In the genomic region with DNA sequence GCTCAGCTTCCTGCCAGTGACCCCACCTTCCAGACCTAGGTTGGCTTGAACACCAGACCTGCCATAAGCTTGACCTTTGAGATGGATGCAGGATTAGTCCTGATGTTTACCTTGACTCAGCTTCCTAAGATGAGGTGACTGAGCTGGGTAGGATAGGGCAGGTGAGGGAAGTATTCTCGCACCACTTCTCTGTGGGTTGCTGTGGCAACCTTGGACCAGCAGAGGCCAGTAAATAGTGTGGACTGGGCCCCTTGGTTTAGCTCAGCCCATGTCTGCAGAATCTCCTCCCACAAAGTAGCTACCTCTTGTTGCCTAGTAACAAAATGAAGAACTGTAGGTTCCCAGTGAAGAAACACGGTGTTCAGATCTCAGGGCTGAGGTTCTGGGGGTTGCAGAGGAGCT, we compare ENCODE assay signal across 8 cellular contexts. TPM values are rescaled to one million over a fixed set of nuclear protein-coding genes. Genes with fewer than 3 reads are reported as not detected.
DNase-seq lines count a peak whose midpoint lies in the region; ATAC-seq and TF ChIP-seq lines count a peak whose summit lies in the region.

No MANE protein-coding gene starts in this region.

- TF ChIP-seq CTCF in osteocyte (IDR thresholded peaks at IDR 0.05), result peak; percentile 23
- no peak for TF ChIP-seq CTCF in uterus (IDR thresholded peaks at IDR 0.05)

- no peak overlapping the region for H3K4me3 ChIP-seq in uterus

- no peaks in the 10 kb centered on the region for H3K36me3 ChIP-seq in uterus

- ATAC-seq in effector memory CD8-positive, alpha-beta T cell (replicated peaks), result no peak
- ATAC-seq in HG03139 (IDR thresholded peaks at IDR 0.05; ENCODE audit: unreplicated experiment), result no peak

- H3K9me3 Mint-ChIP-seq in activated CD4-positive, alpha-beta T cell treated with anti-CD3 and anti-CD28 coated beads, Interleukin-2, amount 10 ng/mL, durations not matched to agents 24 days and 14 days, result no peaks in the 10 kb centered on the region
- no peaks in the 10 kb centered on the region for H3K9me3 Mint-ChIP-seq in effector memory CD8-positive, alpha-beta T cell
- no peaks in the 10 kb centered on the region for H3K9me3 Mint-ChIP-seq in osteocyte (ENCODE audit: unreplicated experiment)

- peak; percentile 68 for DNase-seq in activated CD4-positive, alpha-beta T cell treated with anti-CD3 and anti-CD28 coated beads, Interleukin-2, amount 10 ng/mL, durations not matched to agents 24 days and 14 days
- no peak for DNase-seq in activated CD4-positive, alpha-beta T cell treated with anti-CD3 and anti-CD28 coated beads, Interleukin-2, amount 50 U/mL, for 1 hour
- DNase-seq in NOMO-1 treated with dmso at 0.1 percent for 144 hours (lab: John Stamatoyannopoulos, UW; ENCODE audit: unreplicated experiment) (peak; percentile 93), osteocyte (ENCODE audit: extremely low spot score, unreplicated experiment) (no peak), NCI-H69 (lab: John Stamatoyannopoulos, UW) (no peak), uterus (no peak)
- no peak for DNase-seq in effector memory CD8-positive, alpha-beta T cell

- peaks cover 63% of the 10 kb centered on the region for H3K4me1 Mint-ChIP-seq in activated CD4-positive, alpha-beta T cell treated with anti-CD3 and anti-CD28 coated beads, Interleukin-2, amount 10 ng/mL, durations not matched to agents 24 days and 14 days
- peaks cover 53 to 57% of the 10 kb centered on the region in 2 donors for H3K4me1 Mint-ChIP-seq in effector memory CD8-positive, alpha-beta T cell (ENCODE audit: low read depth in 2 of 2)
- peaks cover 6% of the 10 kb centered on the region for H3K4me1 Mint-ChIP-seq in osteocyte (ENCODE audit: unreplicated experiment)

- no peaks in the 10 kb centered on the region for H3K9me3 ChIP-seq in uterus

- intact Hi-C loops in activated CD4-positive, alpha-beta T cell treated with anti-CD3 and anti-CD28 coated beads, Interleukin-2, amount 10 ng/mL, durations not matched to agents 24 days and 14 days (cut with micrococcal nuclease), result no loop called here
- intact Hi-C loops in uterus (cut with DNase I; ENCODE audit: low total_unique reads), result no loop called here

- no peaks in the 10 kb centered on the region for H3K27me3 Mint-ChIP-seq in activated CD4-positive, alpha-beta T cell treated with anti-CD3 and anti-CD28 coated beads, Interleukin-2, amount 10 ng/mL, durations not matched to agents 24 days and 14 days
- H3K27me3 Mint-ChIP-seq in effector memory CD8-positive, alpha-beta T cell, result no peaks in the 10 kb centered on the region
- no peaks in the 10 kb centered on the region for H3K27me3 Mint-ChIP-seq in osteocyte (ENCODE audit: unreplicated experiment)

- H3K27ac Mint-ChIP-seq in activated CD4-positive, alpha-beta T cell treated with anti-CD3 and anti-CD28 coated beads, Interleukin-2, amount 10 ng/mL, durations not matched to agents 24 days and 14 days, result peak overlapping the region; percentile 77
- peak overlapping the region; percentile 81 for H3K27ac Mint-ChIP-seq in effector memory CD8-positive, alpha-beta T cell
- H3K27ac Mint-ChIP-seq in osteocyte (ENCODE audit: unreplicated experiment), result no peak overlapping the region

- no peak overlapping the region for H3K4me3 Mint-ChIP-seq in activated CD4-positive, alpha-beta T cell treated with anti-CD3 and anti-CD28 coated beads, Interleukin-2, amount 10 ng/mL, durations not matched to agents 24 days and 14 days
- H3K4me3 Mint-ChIP-seq in effector memory CD8-positive, alpha-beta T cell, result peak overlapping the region in 1 of 2 donors; percentile 45
- H3K4me3 Mint-ChIP-seq in osteocyte (ENCODE audit: unreplicated experiment), result no peak overlapping the region

- TF ChIP-seq POLR2A in uterus (IDR thresholded peaks at IDR 0.05), result no peak

- H3K27ac ChIP-seq in uterus, result no peak overlapping the region

- H3K36me3 Mint-ChIP-seq in activated CD4-positive, alpha-beta T cell treated with anti-CD3 and anti-CD28 coated beads, Interleukin-2, amount 10 ng/mL, durations not matched to agents 24 days and 14 days (ENCODE audit: low read depth), result peaks cover 21% of the 10 kb centered on the region
- H3K36me3 Mint-ChIP-seq in effector memory CD8-positive, alpha-beta T cell (ENCODE audit: insufficient read depth), result peaks cover 9% of the 10 kb centered on the region
- no peaks in the 10 kb centered on the region for H3K36me3 Mint-ChIP-seq in osteocyte (ENCODE audit: unreplicated experiment)

- H3K4me1 ChIP-seq in uterus, result no peaks in the 10 kb centered on the region

- no peaks in the 10 kb centered on the region for H3K27me3 ChIP-seq in uterus

RNA-seq across cellular contexts. Expression of a gene that starts 8.4 kb away (rescaled TPM):
- 264 and 277 TPM in 2 replicates for total RNA-seq in activated CD4-positive, alpha-beta T cell treated with anti-CD3 and anti-CD28 coated beads, Interleukin-2, amount 10 ng/mL, durations not matched to agents 24 days and 14 days
- total RNA-seq in osteocyte (4.4 TPM in 2 replicates), uterus (10 to 100 TPM; 10.8 to 51.8 (median 14.6) TPM)

Comparison
In these comparisons a context has a peak if more than half of its experiments do, and no peak if none do; other contexts are left out.
1. DNase-seq: peak in activated CD4-positive, alpha-beta T cell treated with anti-CD3 and anti-CD28 coated beads, Interleukin-2, amount 10 ng/mL, durations not matched to agents 24 days and 14 days (single experiment) and NOMO-1 treated with dmso at 0.1 percent for 144 hours (single experiment); none in activated CD4-positive, alpha-beta T cell treated with anti-CD3 and anti-CD28 coated beads, Interleukin-2, amount 50 U/mL, for 1 hour (single experiment), effector memory CD8-positive, alpha-beta T cell (0 of 3), osteocyte (single experiment), NCI-H69 (single experiment) and uterus (0 of 2).